ENCODE assay signal across 10 cellular contexts in genomic region chr15:58546066-58546591, GRCh38.
DNase-seq lines count a peak whose midpoint lies in the region; ATAC-seq and TF ChIP-seq lines count a peak whose summit lies in the region.
"Had no signal": no experiment of that assay in that cellular context is flagged by ENCODE, and none has a peak within 500 bp of the region (broad histone marks: within the 10 kb centered on the region; RNA-seq: fewer than 3 reads in every experiment).

No MANE protein-coding gene starts in this region.

- ATAC-seq in body of pancreas (no peak), GM19463 (IDR thresholded peaks at IDR 0.05; ENCODE audit: unreplicated experiment) (no peak), GM23338 (no peak)

- H3K27ac Mint-ChIP-seq in GM23338 = no peak overlapping the region
- H3K27ac Mint-ChIP-seq: naive B cell had no signal

- DNase-seq in Daoy (ENCODE audit: low read depth) (peak; percentile 78), M059J (ENCODE audit: low read depth) (peak; percentile 89), fibroblast of lung (ENCODE audit: low read depth in 2 of 2) (peak in 1 of 2 donors; percentile 50), body of pancreas (no peak), GM23338 (ENCODE audit: low spot score) (no peak)
- DNase-seq: Karpas-422, naive B cell, sigmoid colon had no signal

- H3K4me1 Mint-ChIP-seq in GM23338 = peaks cover 3% of the 10 kb centered on the region; the same call in 1 of the 3 replicates

- H3F3A ChIP-seq in GM23338 (replicated peaks; ENCODE audit: low read depth) = no peaks in the 10 kb centered on the region

- intact Hi-C loops in body of pancreas (cut with DNase I) = no loop called here

- no peak overlapping the region for H3K4me2 ChIP-seq in fibroblast of lung (ENCODE audit: extremely low read depth, insufficient read depth, low read length)
- no peak overlapping the region for H3K4me2 ChIP-seq in parathyroid adenoma (ENCODE audit: low read length)
- no peak overlapping the region for H3K4me2 ChIP-seq in GM23338

- H4K20me1 ChIP-seq in fibroblast of lung (ENCODE audit: control insufficient read depth, extremely low read depth, insufficient read depth, low read length) = no peaks in the 10 kb centered on the region
- no peaks in the 10 kb centered on the region for H4K20me1 ChIP-seq in GM23338 (replicated peaks; ENCODE audit: insufficient read depth)

- no peaks in the 10 kb centered on the region for H3K9me3 Mint-ChIP-seq in GM23338
- H3K9me3 Mint-ChIP-seq: naive B cell had no signal

- H3K27ac ChIP-seq in fibroblast of lung (ENCODE audit: insufficient read depth, low read length) = peak overlapping the region; percentile 18
- H3K27ac ChIP-seq in parathyroid adenoma = peak overlapping the region; percentile 90
- peak overlapping the region in 1 of 4 donors; percentile 17 for H3K27ac ChIP-seq in body of pancreas
- H3K27ac ChIP-seq in GM23338 (ENCODE audit: low read depth) = no peak overlapping the region

- TF ChIP-seq POLR2A in body of pancreas (IDR thresholded peaks at IDR 0.05) = no peak

- H2AFZ ChIP-seq in fibroblast of lung (ENCODE audit: low read length) (no peak overlapping the region), parathyroid adenoma (no peak overlapping the region), GM23338 (no peak overlapping the region)

- H3K9me3 ChIP-seq in fibroblast of lung (ENCODE audit: control insufficient read depth, insufficient read depth, low read depth, low read length) (no peaks in the 10 kb centered on the region), parathyroid adenoma (ENCODE audit: control insufficient read depth, low read length) (no peaks in the 10 kb centered on the region), body of pancreas (no peaks in the 10 kb centered on the region)
- H3K9me3 ChIP-seq: sigmoid colon had no signal

- H3K4me1 ChIP-seq in fibroblast of lung (ENCODE audit: control insufficient read depth, extremely low read depth, insufficient read depth, low read length) = peaks cover 22% of the 10 kb centered on the region
- peaks cover 11% of the 10 kb centered on the region for H3K4me1 ChIP-seq in parathyroid adenoma
- peaks cover 14% of the 10 kb centered on the region for H3K4me1 ChIP-seq in body of pancreas
- H3K4me1 ChIP-seq in GM23338 (ENCODE audit: insufficient read depth) = no peaks in the 10 kb centered on the region

- H3K4me3 ChIP-seq in fibroblast of lung (replicated peaks in 1 of 4; ENCODE audit: control extremely low read depth in 1 of 4, insufficient read depth in 1 of 4, low read depth in 3 of 4, low read length in 4 of 4) (no peak overlapping the region), parathyroid adenoma (ENCODE audit: low read depth, low read length) (no peak overlapping the region), body of pancreas (no peak overlapping the region), GM23338 (no peak overlapping the region)
- H3K4me3 ChIP-seq: sigmoid colon had no signal

- no peaks in the 10 kb centered on the region for H3K27me3 ChIP-seq in fibroblast of lung (ENCODE audit: control insufficient read depth, insufficient read depth, low read length)
- H3K27me3 ChIP-seq in parathyroid adenoma (ENCODE audit: control insufficient read depth, insufficient read depth, low read length) = no peaks in the 10 kb centered on the region
- no peaks in the 10 kb centered on the region for H3K27me3 ChIP-seq in body of pancreas
- H3K27me3 ChIP-seq in GM23338 (ENCODE audit: insufficient read depth) = no peaks in the 10 kb centered on the region
- H3K27me3 ChIP-seq: sigmoid colon had no signal

- no peaks in the 10 kb centered on the region for H3K36me3 Mint-ChIP-seq in GM23338 (ENCODE audit: low read depth)
- H3K36me3 Mint-ChIP-seq: naive B cell had no signal

- 88 to 90% methylated on average over 8 to 9 of the region's 9 CpGs for WGBS in body of pancreas, 2 donors

- peaks cover 5% of the 10 kb centered on the region for H3K27me3 Mint-ChIP-seq in GM23338 (ENCODE audit: insufficient read depth, low read depth, poor library complexity)

- H3K36me3 ChIP-seq in fibroblast of lung (ENCODE audit: control insufficient read depth, insufficient read depth, low read length) = no peaks in the 10 kb centered on the region
- no peaks in the 10 kb centered on the region for H3K36me3 ChIP-seq in parathyroid adenoma (ENCODE audit: control insufficient read depth, insufficient read depth, low read length)
- no peaks in the 10 kb centered on the region for H3K36me3 ChIP-seq in body of pancreas (replicated peaks in 1 of 2; ENCODE audit: insufficient read depth in 1 of 2, low read depth in 2 of 2)
- H3K36me3 ChIP-seq in GM23338 (ENCODE audit: insufficient read depth) = no peaks in the 10 kb centered on the region
- H3K36me3 ChIP-seq: sigmoid colon had no signal

- TF ChIP-seq CTCF in fibroblast of lung (conservative IDR thresholded peaks at IDR 0.05 in 1 of 2, IDR thresholded peaks at IDR 0.05 in 1 of 2; ENCODE audit: low read depth in 1 of 2, low read length in 2 of 2) (no peak), parathyroid adenoma (IDR thresholded peaks at IDR 0.05) (no peak), body of pancreas (IDR thresholded peaks at IDR 0.05) (no peak), GM23338 (conservative IDR thresholded peaks at IDR 0.05; ENCODE audit: low read depth in 2 of 2) (no peak)

- H3K79me2 ChIP-seq in fibroblast of lung (ENCODE audit: control insufficient read depth, insufficient read depth, low read length) = no peaks in the 10 kb centered on the region
- no peaks in the 10 kb centered on the region for H3K79me2 ChIP-seq in parathyroid adenoma
- H3K79me2 ChIP-seq in GM23338 (replicated peaks; ENCODE audit: insufficient read depth) = no peaks in the 10 kb centered on the region

- no peak overlapping the region for H3K4me3 Mint-ChIP-seq in GM23338
- H3K4me3 Mint-ChIP-seq: naive B cell had no signal

- H3K9me2 ChIP-seq in GM23338 (ENCODE audit: insufficient read depth) = 0 out of 2 replicates have a peak, but pooled peaks cover 3% of the 10 kb centered on the region

- H3K9ac ChIP-seq in fibroblast of lung (ENCODE audit: insufficient read depth, low read length) = no peak overlapping the region
- no peak overlapping the region for H3K9ac ChIP-seq in parathyroid adenoma

TF ChIP-seq in GM23338, 12 proteins besides CTCF, POLR2A, EP300 and RAD21 (continues in another document):
- TF ChIP-seq CREB1 (CRISPR knock-in tag; IDR thresholded peaks at IDR 0.05; ENCODE audit: low read depth) (no peak), ZNF114 (CRISPR knock-in tag; IDR thresholded peaks at IDR 0.05) (no peak), EZH2phosphoT487 (IDR thresholded peaks at IDR 0.05; ENCODE audit: unreplicated experiment) (no peak), NANOG (IDR thresholded peaks at IDR 0.05; ENCODE audit: borderline replicate concordance) (no peak), REST (IDR thresholded peaks at IDR 0.05; ENCODE audit: unreplicated experiment) (no peak), JUNB (IDR thresholded peaks at IDR 0.05; ENCODE audit: unreplicated experiment) (no peak), EZH2 (IDR thresholded peaks at IDR 0.05; ENCODE audit: low read depth, unreplicated experiment) (no peak), POLR2AphosphoS5 (IDR thresholded peaks at IDR 0.05; ENCODE audit: low read depth) (no peak), ZNF331 (CRISPR knock-in tag; IDR thresholded peaks at IDR 0.05; ENCODE audit: low read depth) (no peak)

Comparison
In these comparisons a context has a peak if more than half of its experiments do, and no peak if none do; other contexts are left out.
1. DNase-seq: peak in Daoy (single experiment) and M059J (single experiment); none in body of pancreas (0 of 4) and GM23338 (single experiment).